8 cellular contexts compared by ENCODE assay signal in the genomic region with DNA sequence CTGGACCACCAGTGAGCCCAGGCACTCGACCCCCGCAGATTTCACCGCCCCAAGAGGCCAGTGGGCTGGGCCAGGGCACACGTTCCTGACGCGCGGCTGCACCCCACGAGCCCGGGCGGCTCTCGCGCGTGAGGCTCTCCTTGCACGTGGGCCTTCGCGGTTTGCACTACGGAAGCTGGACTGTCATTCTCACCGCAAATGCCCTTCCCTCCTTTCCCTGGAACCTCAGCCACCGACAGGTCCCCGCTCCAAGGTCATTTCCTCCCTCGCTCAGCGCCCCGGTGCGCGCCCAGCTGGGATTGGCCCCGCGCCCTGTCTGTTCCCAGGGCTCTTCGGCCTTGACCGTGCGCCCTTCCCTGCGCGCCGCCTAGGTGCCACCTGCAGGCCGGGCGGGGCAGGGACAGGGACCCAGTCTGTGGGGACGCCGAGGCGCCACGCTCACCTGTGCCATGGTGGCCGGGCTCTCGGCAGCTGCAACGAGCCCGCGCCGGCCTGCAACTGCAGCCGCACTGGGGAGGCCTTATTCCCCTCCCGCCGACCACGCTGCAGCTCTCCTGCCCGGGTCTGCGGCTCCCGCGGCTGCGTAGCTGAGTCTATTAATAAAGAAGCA. TPM values are rescaled to one million over a fixed set of nuclear protein-coding genes. Genes with fewer than 3 reads are reported as not detected.
DNase-seq lines count a peak whose midpoint lies in the region; ATAC-seq and TF ChIP-seq lines count a peak whose summit lies in the region.

No MANE protein-coding gene starts in this region.

- ATAC-seq in GM19035 (IDR thresholded peaks at IDR 0.05; ENCODE audit: unreplicated experiment) (peak; percentile 27), SK-N-SH treated with all-trans-retinoic acid at 6 μM for 48 hours (no peak)

- intact Hi-C loops in activated naive CD4-positive, alpha-beta T cell treated with anti-CD3 and anti-CD28 coated beads for 36 hours (cut with micrococcal nuclease): loop anchor here (1.0 to 2.0 kb wide), 3 partner anchors 19 to 211 kb away; a partner anchor contains a TSS

- no peaks in the 10 kb centered on the region for H3K27me3 Mint-ChIP-seq in activated naive CD4-positive, alpha-beta T cell treated with anti-CD3 and anti-CD28 coated beads for 36 hours (ENCODE audit: low read depth)

- H3K36me3 ChIP-seq in HUES64 (ENCODE audit: insufficient read depth, low read length): no peaks in the 10 kb centered on the region
- H3K36me3 ChIP-seq in hepatocyte (replicated peaks; ENCODE audit: insufficient read depth, low read depth): no peaks in the 10 kb centered on the region

- DNase-seq in RWPE1 (ENCODE audit: low spot score): peak; percentile 50
- peak; percentile 83 for DNase-seq in activated naive CD4-positive, alpha-beta T cell treated with anti-CD3 and anti-CD28 coated beads for 36 hours
- DNase-seq in hepatocyte (ENCODE audit: low spot score): peak; percentile 84
- DNase-seq in stimulated activated CD4-positive, alpha-beta T cell treated with anti-CD3 and anti-CD28 coated beads, Interleukin-12 subunit alpha, Interleukin-12 subunit beta, amount 100 ng/mL, for 4 hours: peak; percentile 70

- H3K4me1 ChIP-seq in HUES64 (ENCODE audit: insufficient read depth, low read length) (peaks cover 10% of the 10 kb centered on the region), hepatocyte (ENCODE audit: insufficient read depth) (peaks cover 34% of the 10 kb centered on the region)

- H3K9me3 ChIP-seq in HUES64 (ENCODE audit: insufficient read depth, low read depth, low read length): no peaks in the 10 kb centered on the region
- H3K9me3 ChIP-seq in hepatocyte (ENCODE audit: low read depth): no peaks in the 10 kb centered on the region

- H3K27ac Mint-ChIP-seq in activated naive CD4-positive, alpha-beta T cell treated with anti-CD3 and anti-CD28 coated beads for 36 hours: no peak overlapping the region

- peak overlapping the region; percentile 26; the same call in 1 of the 2 replicates for H3K9ac ChIP-seq in HUES64 (ENCODE audit: low read depth, low read length)

- no peaks in the 10 kb centered on the region for H4K20me1 ChIP-seq in hepatocyte (ENCODE audit: insufficient read depth, poor library complexity, severe bottlenecking)

- no peaks in the 10 kb centered on the region for H3K9me2 ChIP-seq in hepatocyte (replicated peaks; ENCODE audit: insufficient read depth)

- POLR2A ChIA-PET in RWPE1 (lab: Yijun Ruan, JAX; ENCODE audit: low non-redundant PET): no interaction called here

- under 1% methylated on average over 54 of the region's 54 CpGs for WGBS in HUES64
- 5% methylated on average over 52 of the region's 54 CpGs for WGBS in hepatocyte (ENCODE audit: low lambda C conversion rate, missing lambda C conversion rate)

- H3K9me3 Mint-ChIP-seq in activated naive CD4-positive, alpha-beta T cell treated with anti-CD3 and anti-CD28 coated beads for 36 hours: no peaks in the 10 kb centered on the region

- peaks cover 26% of the 10 kb centered on the region for H3K4me1 Mint-ChIP-seq in activated naive CD4-positive, alpha-beta T cell treated with anti-CD3 and anti-CD28 coated beads for 36 hours (ENCODE audit: low read depth)

- peak overlapping the region; percentile 88 for H3K4me3 Mint-ChIP-seq in activated naive CD4-positive, alpha-beta T cell treated with anti-CD3 and anti-CD28 coated beads for 36 hours

- peak overlapping the region; percentile 50 for H3K4me3 ChIP-seq in HUES64 (ENCODE audit: low read length)
- peak overlapping the region; percentile 8 for H3K4me3 ChIP-seq in hepatocyte

- peaks cover 83% of the 10 kb centered on the region for H3K27me3 ChIP-seq in HUES64 (ENCODE audit: insufficient read depth, low read length)
- H3K27me3 ChIP-seq in hepatocyte: peaks cover 32% of the 10 kb centered on the region

- peak; percentile 76 for TF ChIP-seq CTCF in 22Rv1 (IDR thresholded peaks at IDR 0.05)
- TF ChIP-seq CTCF in RWPE1 (conservative IDR thresholded peaks at IDR 0.05; ENCODE audit: low read depth): peak; percentile 76
- TF ChIP-seq CTCF in hepatocyte (IDR thresholded peaks at IDR 0.05; ENCODE audit: poor library complexity): peak; percentile 49

- H3K4me2 ChIP-seq in hepatocyte: peak overlapping the region; percentile 83

- H2AFZ ChIP-seq in hepatocyte: peak overlapping the region; percentile 68

- CTCF ChIA-PET in RWPE1 (lab: Yijun Ruan, JAX): interaction anchor here (0.5 to 1.4 kb wide), 15 partner anchors 9 to 335 kb away, joined by 3 to 9 read pairs (median 3); no protein-coding TSS in a partner anchor
- CTCF ChIA-PET in activated naive CD4-positive, alpha-beta T cell treated with anti-CD3 and anti-CD28 coated beads for 36 hours (lab: Charles Lee): interaction anchor here (0.6 to 3.1 kb wide), 19 partner anchors 9 to 1384 kb away, joined by 3 to 15 read pairs (median 4); no protein-coding TSS in a partner anchor

- H3K79me2 ChIP-seq in hepatocyte: no peaks in the 10 kb centered on the region

- no peak overlapping the region for H3K27ac ChIP-seq in 22Rv1
- H3K27ac ChIP-seq in HUES64 (ENCODE audit: low read depth, low read length): no peak overlapping the region
- H3K27ac ChIP-seq in RWPE1: no peak overlapping the region
- H3K27ac ChIP-seq in hepatocyte: peak overlapping the region; percentile 2

- no peaks in the 10 kb centered on the region for H3K36me3 Mint-ChIP-seq in activated naive CD4-positive, alpha-beta T cell treated with anti-CD3 and anti-CD28 coated beads for 36 hours (ENCODE audit: low read depth)

TF ChIP-seq in SK-N-SH treated with all-trans-retinoic acid at 6 μM for 48 hours, 23 proteins besides CTCF, POLR2A, EP300 and RAD21:
- TF ChIP-seq ZFP30 (CRISPR knock-in tag; IDR thresholded peaks at IDR 0.05) (no peak), SNAI2 (CRISPR knock-in tag; IDR thresholded peaks at IDR 0.05) (no peak), ISL1 (CRISPR knock-in tag; IDR thresholded peaks at IDR 0.05) (no peak), OSR1 (CRISPR knock-in tag; IDR thresholded peaks at IDR 0.05) (no peak), ZNF565 (CRISPR knock-in tag; conservative IDR thresholded peaks at IDR 0.05; ENCODE audit: low read depth) (no peak)
- TF ChIP-seq, protein P1, sequence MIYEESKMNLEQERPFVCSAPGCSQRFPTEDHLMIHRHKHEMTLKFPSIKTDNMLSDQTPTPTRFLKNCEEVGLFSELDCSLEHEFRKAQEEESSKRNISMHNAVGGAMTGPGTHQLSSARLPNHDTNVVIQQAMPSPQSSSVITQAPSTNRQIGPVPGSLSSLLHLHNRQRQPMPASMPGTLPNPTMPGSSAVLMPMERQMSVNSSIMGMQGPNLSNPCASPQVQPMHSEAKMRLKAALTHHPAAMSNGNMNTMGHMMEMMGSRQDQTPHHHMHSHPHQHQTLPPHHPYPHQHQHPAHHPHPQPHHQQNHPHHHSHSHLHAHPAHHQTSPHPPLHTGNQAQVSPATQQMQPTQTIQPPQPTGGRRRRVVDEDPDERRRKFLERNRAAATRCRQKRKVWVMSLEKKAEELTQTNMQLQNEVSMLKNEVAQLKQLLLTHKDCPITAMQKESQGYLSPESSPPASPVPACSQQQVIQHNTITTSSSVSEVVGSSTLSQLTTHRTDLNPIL (CRISPR knock-in tag; IDR thresholded peaks at IDR 0.05; ENCODE audit: low read depth): no peak
- TF ChIP-seq, protein P2, sequence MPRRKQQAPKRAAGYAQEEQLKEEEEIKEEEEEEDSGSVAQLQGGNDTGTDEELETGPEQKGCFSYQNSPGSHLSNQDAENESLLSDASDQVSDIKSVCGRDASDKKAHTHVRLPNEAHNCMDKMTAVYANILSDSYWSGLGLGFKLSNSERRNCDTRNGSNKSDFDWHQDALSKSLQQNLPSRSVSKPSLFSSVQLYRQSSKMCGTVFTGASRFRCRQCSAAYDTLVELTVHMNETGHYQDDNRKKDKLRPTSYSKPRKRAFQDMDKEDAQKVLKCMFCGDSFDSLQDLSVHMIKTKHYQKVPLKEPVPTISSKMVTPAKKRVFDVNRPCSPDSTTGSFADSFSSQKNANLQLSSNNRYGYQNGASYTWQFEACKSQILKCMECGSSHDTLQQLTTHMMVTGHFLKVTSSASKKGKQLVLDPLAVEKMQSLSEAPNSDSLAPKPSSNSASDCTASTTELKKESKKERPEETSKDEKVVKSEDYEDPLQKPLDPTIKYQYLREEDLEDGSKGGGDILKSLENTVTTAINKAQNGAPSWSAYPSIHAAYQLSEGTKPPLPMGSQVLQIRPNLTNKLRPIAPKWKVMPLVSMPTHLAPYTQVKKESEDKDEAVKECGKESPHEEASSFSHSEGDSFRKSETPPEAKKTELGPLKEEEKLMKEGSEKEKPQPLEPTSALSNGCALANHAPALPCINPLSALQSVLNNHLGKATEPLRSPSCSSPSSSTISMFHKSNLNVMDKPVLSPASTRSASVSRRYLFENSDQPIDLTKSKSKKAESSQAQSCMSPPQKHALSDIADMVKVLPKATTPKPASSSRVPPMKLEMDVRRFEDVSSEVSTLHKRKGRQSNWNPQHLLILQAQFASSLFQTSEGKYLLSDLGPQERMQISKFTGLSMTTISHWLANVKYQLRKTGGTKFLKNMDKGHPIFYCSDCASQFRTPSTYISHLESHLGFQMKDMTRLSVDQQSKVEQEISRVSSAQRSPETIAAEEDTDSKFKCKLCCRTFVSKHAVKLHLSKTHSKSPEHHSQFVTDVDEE (CRISPR knock-in tag; IDR thresholded peaks at IDR 0.05): no peak

RNA-seq across cellular contexts. Expression of a gene that starts 2.1 kb away (rescaled TPM):
- polyA plus RNA-seq in HUES64 (2013, experiment 1 of 2): 5.2 TPM
- polyA plus RNA-seq in HUES64 (2013, experiment 2 of 2): 6.1 TPM
- 10 to 100 TPM; 15.3 to 16.1 TPM for total RNA-seq in activated naive CD4-positive, alpha-beta T cell treated with anti-CD3 and anti-CD28 coated beads for 36 hours
- total RNA-seq in hepatocyte: 16.2 and 24.8 TPM in 2 replicates
- polyA plus RNA-seq in hepatocyte: 4.4 and 8.3 TPM in 2 replicates

RNA-seq across cellular contexts. Expression of a gene that starts 59.8 kb away (rescaled TPM):
- 80.1 TPM for polyA plus RNA-seq in HUES64 (2013, experiment 1 of 2)
- polyA plus RNA-seq in HUES64 (2013, experiment 2 of 2): 71.4 TPM
- 10 to 100 TPM; 90.8 to 92.1 TPM for total RNA-seq in activated naive CD4-positive, alpha-beta T cell treated with anti-CD3 and anti-CD28 coated beads for 36 hours
- 28.8 and 34.9 TPM in 2 replicates for total RNA-seq in hepatocyte
- polyA plus RNA-seq in hepatocyte: 86.2 and 95.2 TPM in 2 replicates

RNA-seq across cellular contexts. Expression of a gene that starts 59.9 kb away (rescaled TPM):
- 9.1 TPM for polyA plus RNA-seq in HUES64 (2013, experiment 1 of 2)
- polyA plus RNA-seq in HUES64 (2013, experiment 2 of 2): 9.3 TPM
- total RNA-seq in activated naive CD4-positive, alpha-beta T cell treated with anti-CD3 and anti-CD28 coated beads for 36 hours: 10 to 100 TPM; 29.4 to 31.1 TPM
- 7.7 and 12.4 TPM in 2 replicates for total RNA-seq in hepatocyte
- 13.5 and 19.9 TPM in 2 replicates for polyA plus RNA-seq in hepatocyte
